ENCODE assay signal across 8 cellular contexts in genomic region chr7:90403174-90404113, GRCh38. TPM values are rescaled to one million over a fixed set of nuclear protein-coding genes. Genes with fewer than 3 reads are reported as not detected.
DNase-seq lines count a peak whose midpoint lies in the region; TF ChIP-seq lines count a peak whose summit lies in the region.

Gene CLDN12 (plus strand): TSS chr7:90403461. CDS start chr7:90412677, 9,216 bp downstream.

- H3K36me3 Mint-ChIP-seq in HFFc6 (ENCODE audit: low read depth): peaks cover 13% of the 10 kb centered on the region
- no peaks in the 10 kb centered on the region for H3K36me3 Mint-ChIP-seq in activated naive CD4-positive, alpha-beta T cell treated with anti-CD3 and anti-CD28 coated beads, Interleukin-2, amount 50 U/mL, for 24 hours

- DNase-seq in GM06990 (ENCODE audit: extremely low read depth, insufficient read length) (peak; percentile 67), HFFc6 (peak; percentile 96), NAMALWA (ENCODE audit: low spot score) (peak; percentile 97), SK-N-MC (ENCODE audit: low read depth, low spot score) (no peak), glomerular visceral epithelial cell (ENCODE audit: extremely low spot score) (peak; percentile 96), occipital lobe (lab: John Stamatoyannopoulos, UW) (peak; percentile 82)

- H3K27me3 ChIP-seq in GM06990 (replicated peaks; ENCODE audit: control insufficient read depth, insufficient read depth, low read length): no peaks in the 10 kb centered on the region

- peak within 1 kb of the TSS; percentile 98 for H3K27ac Mint-ChIP-seq in HFFc6
- peak within 1 kb of the TSS; percentile 84 for H3K27ac Mint-ChIP-seq in activated naive CD4-positive, alpha-beta T cell treated with anti-CD3 and anti-CD28 coated beads, Interleukin-2, amount 50 U/mL, for 24 hours

- H3K27ac ChIP-seq in SK-N-MC (peak within 1 kb of the TSS; percentile 81), temporal lobe (ENCODE audit: low read depth, low read length) (peak within 1 kb of the TSS; percentile 91)

- no peaks in the 10 kb centered on the region for H3K9me3 ChIP-seq in SK-N-MC (ENCODE audit: low read depth, low read length)

- H3K9ac ChIP-seq in SK-N-MC (ENCODE audit: insufficient read length): peak within 1 kb of the TSS; percentile 84

- no peaks in the 10 kb centered on the region; the same call in 1 of the 2 replicates for H3K27me3 Mint-ChIP-seq in HFFc6 (ENCODE audit: insufficient read depth)
- H3K27me3 Mint-ChIP-seq in activated naive CD4-positive, alpha-beta T cell treated with anti-CD3 and anti-CD28 coated beads, Interleukin-2, amount 50 U/mL, for 24 hours: no peaks in the 10 kb centered on the region

- H3K4me3 ChIP-seq in GM06990 (replicated peaks; ENCODE audit: low read depth, low read length): peak within 1 kb of the TSS; percentile 69
- peak within 1 kb of the TSS; percentile 100 for H3K4me3 ChIP-seq in SK-N-MC

- peaks cover 26% of the 10 kb centered on the region for H3K4me1 Mint-ChIP-seq in HFFc6 (ENCODE audit: low read depth)
- H3K4me1 Mint-ChIP-seq in activated naive CD4-positive, alpha-beta T cell treated with anti-CD3 and anti-CD28 coated beads, Interleukin-2, amount 50 U/mL, for 24 hours: peaks cover 20% of the 10 kb centered on the region

- H3K36me3 ChIP-seq in GM06990 (ENCODE audit: control insufficient read depth, insufficient read depth, low read length) (no peaks in the 10 kb centered on the region; the same call in none of the 2 replicates), SK-N-MC (ENCODE audit: insufficient read depth, low read length) (peaks cover 32% of the 10 kb centered on the region)

- H3K4me3 Mint-ChIP-seq in HFFc6: peak within 1 kb of the TSS; percentile 96
- H3K4me3 Mint-ChIP-seq in activated naive CD4-positive, alpha-beta T cell treated with anti-CD3 and anti-CD28 coated beads, Interleukin-2, amount 50 U/mL, for 24 hours: peak within 1 kb of the TSS; percentile 93

- TF ChIP-seq CTCF in GM06990 (IDR thresholded peaks at IDR 0.05; ENCODE audit: insufficient read depth, low read length, poor library complexity, severe bottlenecking) (no peak), HFFc6 (IDR thresholded peaks at IDR 0.05) (no peak)

- peaks cover 2% of the 10 kb centered on the region for H3K9me3 Mint-ChIP-seq in HFFc6
- peaks cover 10% of the 10 kb centered on the region for H3K9me3 Mint-ChIP-seq in activated naive CD4-positive, alpha-beta T cell treated with anti-CD3 and anti-CD28 coated beads, Interleukin-2, amount 50 U/mL, for 24 hours

RNA-seq across cellular contexts. Expression of gene CLDN12, which starts in this region (rescaled TPM):
- total RNA-seq in HFFc6 (2021; fragmentation: NEBNext Ultra II Directional; extraction: Animal tissue kit (Norgen Biotek cat#: 25700)): 10 to 100 TPM; 36.6 to 42.0 (median 38.5) TPM
- total RNA-seq in occipital lobe (60.8 TPM), temporal lobe (27.8 TPM)
